In genomic region chr1:87556326-87556725, GRCh38 we compare ENCODE assay signal across 22 cellular contexts.
"Had no signal": no experiment of that assay in that cellular context is flagged by ENCODE, and none has a peak within 500 bp of the region (broad histone marks: within the 10 kb centered on the region; RNA-seq: fewer than 3 reads in every experiment).

No MANE protein-coding gene starts in this region.

- H3K4me1 Mint-ChIP-seq: stimulated activated effector memory CD8-positive, alpha-beta T cell treated with anti-CD3 and anti-CD28 coated beads, Interleukin-12 subunit alpha, Interleukin-12 subunit beta, amount 100 ng/mL, for 72 hours had no signal

- DNase-seq: cortex of kidney; effector memory CD4-positive, alpha-beta T cell; heart left ventricle; hippocampal formation; kidney glomerular epithelial cell; nucleus accumbens; ovary; right cardiac atrium; stimulated activated CD4-positive, alpha-beta T cell treated with anti-CD3 and anti-CD28 coated beads, Interleukin-4, amount 100 ng/mL, for 1 hour; stimulated activated CD8-positive, alpha-beta memory T cell treated with anti-CD3 and anti-CD28 coated beads, Interleukin-4, amount 100 ng/mL, for 48 hours; stimulated activated naive CD8-positive, alpha-beta T cell treated with anti-CD3 and anti-CD28 coated beads, Interleukin-15, Interleukin-2, amounts not matched to agents 100 U/mL and 50 U/mL, for 24 hours; tibial artery; upper lobe of left lung; uterus had no signal

- H3K36me3 Mint-ChIP-seq: mesothelial cell of epicardium; natural killer cell treated with Interleukin-12 subunit alpha and Interleukin-12 subunit beta and Interleukin-15 and Interleukin-18, amount 100 ng/mL, for 72 hours; neural progenitor cell; stimulated activated effector memory CD8-positive, alpha-beta T cell treated with anti-CD3 and anti-CD28 coated beads, Interleukin-12 subunit alpha, Interleukin-12 subunit beta, amount 100 ng/mL, for 72 hours had no signal

- H3K27ac ChIP-seq: epithelial cell of prostate, esophagus muscularis mucosa, heart left ventricle, neural progenitor cell, ovary, tibial artery, upper lobe of left lung, uterus had no signal

- H3K4me2 ChIP-seq: neural progenitor cell had no signal

- H3K4me1 ChIP-seq: heart left ventricle, neural progenitor cell, tibial artery, upper lobe of left lung, uterus had no signal

- H3K4me3 ChIP-seq: esophagus muscularis mucosa, heart left ventricle, neural progenitor cell, ovary, tibial artery, upper lobe of left lung, uterus had no signal

- H3K36me3 ChIP-seq: esophagus muscularis mucosa, heart left ventricle, neural progenitor cell, ovary, tibial artery, upper lobe of left lung, uterus had no signal

- H2AFZ ChIP-seq: neural progenitor cell had no signal

- H3K27me3 ChIP-seq: esophagus muscularis mucosa, heart left ventricle, neural progenitor cell, ovary, tibial artery, upper lobe of left lung, uterus had no signal

- H3K9ac ChIP-seq: neural progenitor cell had no signal

- FAIRE-seq: frontal cortex, islet of Langerhans had no signal

- H3K27ac Mint-ChIP-seq: mesothelial cell of epicardium; natural killer cell treated with Interleukin-12 subunit alpha and Interleukin-12 subunit beta and Interleukin-15 and Interleukin-18, amount 100 ng/mL, for 72 hours; neural progenitor cell; stimulated activated effector memory CD8-positive, alpha-beta T cell treated with anti-CD3 and anti-CD28 coated beads, Interleukin-12 subunit alpha, Interleukin-12 subunit beta, amount 100 ng/mL, for 72 hours had no signal

- H3K9me3 Mint-ChIP-seq: natural killer cell treated with Interleukin-12 subunit alpha and Interleukin-12 subunit beta and Interleukin-15 and Interleukin-18, amount 100 ng/mL, for 72 hours; neural progenitor cell; stimulated activated effector memory CD8-positive, alpha-beta T cell treated with anti-CD3 and anti-CD28 coated beads, Interleukin-12 subunit alpha, Interleukin-12 subunit beta, amount 100 ng/mL, for 72 hours had no signal

- H3K9me3 ChIP-seq: esophagus muscularis mucosa, heart left ventricle, ovary, tibial artery, upper lobe of left lung, uterus had no signal

- H3K4me3 Mint-ChIP-seq: mesothelial cell of epicardium; natural killer cell treated with Interleukin-12 subunit alpha and Interleukin-12 subunit beta and Interleukin-15 and Interleukin-18, amount 100 ng/mL, for 72 hours; neural progenitor cell; stimulated activated effector memory CD8-positive, alpha-beta T cell treated with anti-CD3 and anti-CD28 coated beads, Interleukin-12 subunit alpha, Interleukin-12 subunit beta, amount 100 ng/mL, for 72 hours had no signal
